ENCODE assay signal across 1 cellular context in the genomic region with DNA sequence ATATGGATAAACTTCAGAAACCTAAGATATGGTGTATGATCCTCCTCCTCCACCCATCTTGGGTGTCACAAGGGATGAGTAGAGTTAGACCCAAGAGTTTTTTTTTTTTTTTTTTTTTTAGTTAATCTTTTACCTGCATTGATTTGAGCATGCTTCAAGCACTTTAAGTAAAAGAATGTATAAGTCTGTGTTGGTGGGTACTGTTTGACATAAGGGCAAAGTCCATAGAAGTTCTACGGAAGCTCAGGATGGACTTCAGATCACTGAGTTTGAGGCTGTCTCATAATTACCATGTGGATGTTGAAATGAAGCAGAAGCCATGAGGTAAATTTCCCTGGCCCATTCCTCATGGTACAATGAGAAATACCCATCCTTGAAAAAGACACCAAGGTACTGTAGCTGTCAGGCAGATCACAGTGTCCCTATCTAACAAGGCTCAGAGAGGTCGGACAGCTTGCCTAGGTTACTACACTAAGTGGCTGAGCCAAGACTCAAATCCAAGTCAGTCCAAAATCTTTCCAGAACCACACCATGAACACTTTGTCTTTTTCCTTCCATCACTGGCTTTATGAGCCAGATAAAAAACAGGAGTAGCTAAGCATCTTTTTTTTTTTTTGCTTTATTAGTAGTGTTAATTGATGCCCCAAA.
TF ChIP-seq lines count a peak whose summit lies in the region.

No MANE protein-coding gene starts in this region.

TF ChIP-seq in HepG2, 621 proteins besides CTCF, POLR2A, EP300 and RAD21 (continued from another document and continues in another):
- TF ChIP-seq, protein P1, sequence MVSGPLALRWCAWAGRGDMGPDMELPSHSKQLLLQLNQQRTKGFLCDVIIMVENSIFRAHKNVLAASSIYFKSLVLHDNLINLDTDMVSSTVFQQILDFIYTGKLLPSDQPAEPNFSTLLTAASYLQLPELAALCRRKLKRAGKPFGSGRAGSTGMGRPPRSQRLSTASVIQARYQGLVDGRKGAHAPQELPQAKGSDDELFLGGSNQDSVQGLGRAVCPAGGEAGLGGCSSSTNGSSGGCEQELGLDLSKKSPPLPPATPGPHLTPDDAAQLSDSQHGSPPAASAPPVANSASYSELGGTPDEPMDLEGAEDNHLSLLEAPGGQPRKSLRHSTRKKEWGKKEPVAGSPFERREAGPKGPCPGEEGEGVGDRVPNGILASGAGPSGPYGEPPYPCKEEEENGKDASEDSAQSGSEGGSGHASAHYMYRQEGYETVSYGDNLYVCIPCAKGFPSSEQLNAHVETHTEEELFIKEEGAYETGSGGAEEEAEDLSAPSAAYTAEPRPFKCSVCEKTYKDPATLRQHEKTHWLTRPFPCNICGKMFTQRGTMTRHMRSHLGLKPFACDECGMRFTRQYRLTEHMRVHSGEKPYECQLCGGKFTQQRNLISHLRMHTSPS (CRISPR knock-in tag; IDR thresholded peaks at IDR 0.05; ENCODE audit: low read depth) = no peak
- TF ChIP-seq ZSCAN12 (CRISPR knock-in tag; IDR thresholded peaks at IDR 0.05) (no peak), MAFF (IDR thresholded peaks at IDR 0.05; ENCODE audit: low read depth, low read length) (0 out of 2 replicates have a peak, but pooled peaks have one; percentile 2), HCFC1 (IDR thresholded peaks at IDR 0.05; ENCODE audit: low read depth, low read length) (no peak), GABPB1 (CRISPR knock-in tag; IDR thresholded peaks at IDR 0.05) (peak; percentile 39; the same call in 1 of the 2 replicates), NCOA1 (CRISPR knock-in tag; IDR thresholded peaks at IDR 0.05) (no peak), ZNF572 (CRISPR knock-in tag; IDR thresholded peaks at IDR 0.05) (no peak), FOXK2 (IDR thresholded peaks at IDR 0.05) (no peak), ZKSCAN5 (CRISPR knock-in tag; IDR thresholded peaks at IDR 0.05) (no peak), SRSF4 (IDR thresholded peaks at IDR 0.05; ENCODE audit: low read depth, low read length, poor library complexity, severe bottlenecking) (no peak), RBM39 (IDR thresholded peaks at IDR 0.05; ENCODE audit: low read depth, low read length, poor library complexity, severe bottlenecking) (no peak), ZNF558 (CRISPR knock-in tag; IDR thresholded peaks at IDR 0.05; ENCODE audit: borderline replicate concordance) (no peak), PHB2 (IDR thresholded peaks at IDR 0.05; ENCODE audit: partially characterized antibody) (no peak), MEF2D (CRISPR knock-in tag; IDR thresholded peaks at IDR 0.05) (peak; percentile 73; the same call in 1 of the 2 replicates), ARHGAP35 (CRISPR knock-in tag; IDR thresholded peaks at IDR 0.05; ENCODE audit: borderline replicate concordance) (no peak), SAFB2 (CRISPR knock-in tag; IDR thresholded peaks at IDR 0.05; ENCODE audit: borderline replicate concordance, low read depth) (no peak), IKZF4 (CRISPR knock-in tag; IDR thresholded peaks at IDR 0.05; ENCODE audit: borderline replicate concordance, low read depth, not compliant biosample characterization) (peak; percentile 42), FOXA1 (IDR thresholded peaks at IDR 0.05) (no peak), FOXA1 (CRISPR knock-in tag; IDR thresholded peaks at IDR 0.05) (peak; percentile 61; the same call in 1 of the 2 replicates), RAD51 (IDR thresholded peaks at IDR 0.05; ENCODE audit: borderline replicate concordance) (no peak), NR1H2 (CRISPR knock-in tag; IDR thresholded peaks at IDR 0.05; ENCODE audit: borderline replicate concordance, low read depth) (peak; percentile 27; the same call in 1 of the 2 replicates), MED13 (CRISPR knock-in tag; IDR thresholded peaks at IDR 0.05) (no peak), TMF1 (CRISPR knock-in tag; IDR thresholded peaks at IDR 0.05; ENCODE audit: low read depth) (no peak), ZNF44 (CRISPR knock-in tag; IDR thresholded peaks at IDR 0.05) (no peak), ZNF768 (CRISPR knock-in tag; IDR thresholded peaks at IDR 0.05) (no peak), KDM5A (IDR thresholded peaks at IDR 0.05; ENCODE audit: borderline replicate concordance, low read length) (no peak), FOSL1 (CRISPR knock-in tag; IDR thresholded peaks at IDR 0.05; ENCODE audit: borderline replicate concordance) (no peak), MIER2 (CRISPR knock-in tag; IDR thresholded peaks at IDR 0.05) (peak; percentile 37; the same call in 1 of the 2 replicates), ZNF577 (CRISPR knock-in tag; IDR thresholded peaks at IDR 0.05; ENCODE audit: borderline replicate concordance, low read depth) (no peak), ARID2 (CRISPR knock-in tag; IDR thresholded peaks at IDR 0.05; ENCODE audit: borderline replicate concordance) (no peak), PHF20 (CRISPR knock-in tag; IDR thresholded peaks at IDR 0.05) (no peak), SAP130 (CRISPR knock-in tag; IDR thresholded peaks at IDR 0.05; ENCODE audit: low read depth) (peak; percentile 61)
- TF ChIP-seq, protein P2, sequence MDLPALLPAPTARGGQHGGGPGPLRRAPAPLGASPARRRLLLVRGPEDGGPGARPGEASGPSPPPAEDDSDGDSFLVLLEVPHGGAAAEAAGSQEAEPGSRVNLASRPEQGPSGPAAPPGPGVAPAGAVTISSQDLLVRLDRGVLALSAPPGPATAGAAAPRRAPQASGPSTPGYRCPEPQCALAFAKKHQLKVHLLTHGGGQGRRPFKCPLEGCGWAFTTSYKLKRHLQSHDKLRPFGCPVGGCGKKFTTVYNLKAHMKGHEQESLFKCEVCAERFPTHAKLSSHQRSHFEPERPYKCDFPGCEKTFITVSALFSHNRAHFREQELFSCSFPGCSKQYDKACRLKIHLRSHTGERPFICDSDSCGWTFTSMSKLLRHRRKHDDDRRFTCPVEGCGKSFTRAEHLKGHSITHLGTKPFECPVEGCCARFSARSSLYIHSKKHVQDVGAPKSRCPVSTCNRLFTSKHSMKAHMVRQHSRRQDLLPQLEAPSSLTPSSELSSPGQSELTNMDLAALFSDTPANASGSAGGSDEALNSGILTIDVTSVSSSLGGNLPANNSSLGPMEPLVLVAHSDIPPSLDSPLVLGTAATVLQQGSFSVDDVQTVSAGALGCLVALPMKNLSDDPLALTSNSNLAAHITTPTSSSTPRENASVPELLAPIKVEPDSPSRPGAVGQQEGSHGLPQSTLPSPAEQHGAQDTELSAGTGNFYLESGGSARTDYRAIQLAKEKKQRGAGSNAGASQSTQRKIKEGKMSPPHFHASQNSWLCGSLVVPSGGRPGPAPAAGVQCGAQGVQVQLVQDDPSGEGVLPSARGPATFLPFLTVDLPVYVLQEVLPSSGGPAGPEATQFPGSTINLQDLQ (CRISPR knock-in tag; IDR thresholded peaks at IDR 0.05) = no peak
- TF ChIP-seq, protein P3, sequence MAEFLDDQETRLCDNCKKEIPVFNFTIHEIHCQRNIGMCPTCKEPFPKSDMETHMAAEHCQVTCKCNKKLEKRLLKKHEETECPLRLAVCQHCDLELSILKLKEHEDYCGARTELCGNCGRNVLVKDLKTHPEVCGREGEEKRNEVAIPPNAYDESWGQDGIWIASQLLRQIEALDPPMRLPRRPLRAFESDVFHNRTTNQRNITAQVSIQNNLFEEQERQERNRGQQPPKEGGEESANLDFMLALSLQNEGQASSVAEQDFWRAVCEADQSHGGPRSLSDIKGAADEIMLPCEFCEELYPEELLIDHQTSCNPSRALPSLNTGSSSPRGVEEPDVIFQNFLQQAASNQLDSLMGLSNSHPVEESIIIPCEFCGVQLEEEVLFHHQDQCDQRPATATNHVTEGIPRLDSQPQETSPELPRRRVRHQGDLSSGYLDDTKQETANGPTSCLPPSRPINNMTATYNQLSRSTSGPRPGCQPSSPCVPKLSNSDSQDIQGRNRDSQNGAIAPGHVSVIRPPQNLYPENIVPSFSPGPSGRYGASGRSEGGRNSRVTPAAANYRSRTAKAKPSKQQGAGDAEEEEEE (CRISPR knock-in tag; IDR thresholded peaks at IDR 0.05; ENCODE audit: borderline replicate concordance) = no peak
- TF ChIP-seq, protein P4, sequence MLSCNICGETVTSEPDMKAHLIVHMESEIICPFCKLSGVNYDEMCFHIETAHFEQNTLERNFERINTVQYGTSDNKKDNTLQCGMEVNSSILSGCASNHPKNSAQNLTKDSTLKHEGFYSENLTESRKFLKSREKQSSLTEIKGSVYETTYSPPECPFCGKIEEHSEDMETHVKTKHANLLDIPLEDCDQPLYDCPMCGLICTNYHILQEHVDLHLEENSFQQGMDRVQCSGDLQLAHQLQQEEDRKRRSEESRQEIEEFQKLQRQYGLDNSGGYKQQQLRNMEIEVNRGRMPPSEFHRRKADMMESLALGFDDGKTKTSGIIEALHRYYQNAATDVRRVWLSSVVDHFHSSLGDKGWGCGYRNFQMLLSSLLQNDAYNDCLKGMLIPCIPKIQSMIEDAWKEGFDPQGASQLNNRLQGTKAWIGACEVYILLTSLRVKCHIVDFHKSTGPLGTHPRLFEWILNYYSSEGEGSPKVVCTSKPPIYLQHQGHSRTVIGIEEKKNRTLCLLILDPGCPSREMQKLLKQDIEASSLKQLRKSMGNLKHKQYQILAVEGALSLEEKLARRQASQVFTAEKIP (CRISPR knock-in tag; IDR thresholded peaks at IDR 0.05; ENCODE audit: borderline replicate concordance) = no peak
- TF ChIP-seq, protein P5, sequence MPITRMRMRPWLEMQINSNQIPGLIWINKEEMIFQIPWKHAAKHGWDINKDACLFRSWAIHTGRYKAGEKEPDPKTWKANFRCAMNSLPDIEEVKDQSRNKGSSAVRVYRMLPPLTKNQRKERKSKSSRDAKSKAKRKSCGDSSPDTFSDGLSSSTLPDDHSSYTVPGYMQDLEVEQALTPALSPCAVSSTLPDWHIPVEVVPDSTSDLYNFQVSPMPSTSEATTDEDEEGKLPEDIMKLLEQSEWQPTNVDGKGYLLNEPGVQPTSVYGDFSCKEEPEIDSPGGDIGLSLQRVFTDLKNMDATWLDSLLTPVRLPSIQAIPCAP (CRISPR knock-in tag; IDR thresholded peaks at IDR 0.05; ENCODE audit: low read depth) = no peak
- TF ChIP-seq, protein P6, sequence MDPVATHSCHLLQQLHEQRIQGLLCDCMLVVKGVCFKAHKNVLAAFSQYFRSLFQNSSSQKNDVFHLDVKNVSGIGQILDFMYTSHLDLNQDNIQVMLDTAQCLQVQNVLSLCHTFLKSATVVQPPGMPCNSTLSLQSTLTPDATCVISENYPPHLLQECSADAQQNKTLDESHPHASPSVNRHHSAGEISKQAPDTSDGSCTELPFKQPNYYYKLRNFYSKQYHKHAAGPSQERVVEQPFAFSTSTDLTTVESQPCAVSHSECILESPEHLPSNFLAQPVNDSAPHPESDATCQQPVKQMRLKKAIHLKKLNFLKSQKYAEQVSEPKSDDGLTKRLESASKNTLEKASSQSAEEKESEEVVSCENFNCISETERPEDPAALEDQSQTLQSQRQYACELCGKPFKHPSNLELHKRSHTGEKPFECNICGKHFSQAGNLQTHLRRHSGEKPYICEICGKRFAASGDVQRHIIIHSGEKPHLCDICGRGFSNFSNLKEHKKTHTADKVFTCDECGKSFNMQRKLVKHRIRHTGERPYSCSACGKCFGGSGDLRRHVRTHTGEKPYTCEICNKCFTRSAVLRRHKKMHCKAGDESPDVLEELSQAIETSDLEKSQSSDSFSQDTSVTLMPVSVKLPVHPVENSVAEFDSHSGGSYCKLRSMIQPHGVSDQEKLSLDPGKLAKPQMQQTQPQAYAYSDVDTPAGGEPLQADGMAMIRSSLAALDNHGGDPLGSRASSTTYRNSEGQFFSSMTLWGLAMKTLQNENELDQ (CRISPR knock-in tag; IDR thresholded peaks at IDR 0.05; ENCODE audit: borderline replicate concordance) = no peak
- TF ChIP-seq, protein P7, sequence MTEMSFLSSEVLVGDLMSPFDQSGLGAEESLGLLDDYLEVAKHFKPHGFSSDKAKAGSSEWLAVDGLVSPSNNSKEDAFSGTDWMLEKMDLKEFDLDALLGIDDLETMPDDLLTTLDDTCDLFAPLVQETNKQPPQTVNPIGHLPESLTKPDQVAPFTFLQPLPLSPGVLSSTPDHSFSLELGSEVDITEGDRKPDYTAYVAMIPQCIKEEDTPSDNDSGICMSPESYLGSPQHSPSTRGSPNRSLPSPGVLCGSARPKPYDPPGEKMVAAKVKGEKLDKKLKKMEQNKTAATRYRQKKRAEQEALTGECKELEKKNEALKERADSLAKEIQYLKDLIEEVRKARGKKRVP (CRISPR knock-in tag; IDR thresholded peaks at IDR 0.05) = peak in 1 of 2 experiments; percentile 72; a peak in 2 of 4 replicates
- TF ChIP-seq, protein P8, sequence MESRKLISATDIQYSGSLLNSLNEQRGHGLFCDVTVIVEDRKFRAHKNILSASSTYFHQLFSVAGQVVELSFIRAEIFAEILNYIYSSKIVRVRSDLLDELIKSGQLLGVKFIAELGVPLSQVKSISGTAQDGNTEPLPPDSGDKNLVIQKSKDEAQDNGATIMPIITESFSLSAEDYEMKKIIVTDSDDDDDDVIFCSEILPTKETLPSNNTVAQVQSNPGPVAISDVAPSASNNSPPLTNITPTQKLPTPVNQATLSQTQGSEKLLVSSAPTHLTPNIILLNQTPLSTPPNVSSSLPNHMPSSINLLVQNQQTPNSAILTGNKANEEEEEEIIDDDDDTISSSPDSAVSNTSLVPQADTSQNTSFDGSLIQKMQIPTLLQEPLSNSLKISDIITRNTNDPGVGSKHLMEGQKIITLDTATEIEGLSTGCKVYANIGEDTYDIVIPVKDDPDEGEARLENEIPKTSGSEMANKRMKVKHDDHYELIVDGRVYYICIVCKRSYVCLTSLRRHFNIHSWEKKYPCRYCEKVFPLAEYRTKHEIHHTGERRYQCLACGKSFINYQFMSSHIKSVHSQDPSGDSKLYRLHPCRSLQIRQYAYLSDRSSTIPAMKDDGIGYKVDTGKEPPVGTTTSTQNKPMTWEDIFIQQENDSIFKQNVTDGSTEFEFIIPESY (CRISPR knock-in tag; IDR thresholded peaks at IDR 0.05) = no peak
- TF ChIP-seq, protein P9, sequence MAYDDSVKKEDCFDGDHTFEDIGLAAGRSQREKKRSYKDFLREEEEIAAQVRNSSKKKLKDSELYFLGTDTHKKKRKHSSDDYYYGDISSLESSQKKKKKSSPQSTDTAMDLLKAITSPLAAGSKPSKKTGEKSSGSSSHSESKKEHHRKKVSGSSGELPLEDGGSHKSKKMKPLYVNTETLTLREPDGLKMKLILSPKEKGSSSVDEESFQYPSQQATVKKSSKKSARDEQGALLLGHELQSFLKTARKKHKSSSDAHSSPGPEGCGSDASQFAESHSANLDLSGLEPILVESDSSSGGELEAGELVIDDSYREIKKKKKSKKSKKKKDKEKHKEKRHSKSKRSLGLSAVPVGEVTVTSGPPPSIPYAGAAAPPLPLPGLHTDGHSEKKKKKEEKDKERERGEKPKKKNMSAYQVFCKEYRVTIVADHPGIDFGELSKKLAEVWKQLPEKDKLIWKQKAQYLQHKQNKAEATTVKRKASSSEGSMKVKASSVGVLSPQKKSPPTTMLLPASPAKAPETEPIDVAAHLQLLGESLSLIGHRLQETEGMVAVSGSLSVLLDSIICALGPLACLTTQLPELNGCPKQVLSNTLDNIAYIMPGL (CRISPR knock-in tag; IDR thresholded peaks at IDR 0.05; ENCODE audit: borderline replicate concordance in 1 of 2, low read depth in 1 of 2) = peak in 1 of 2 experiments; percentile 41; a peak in 2 of 4 replicates
- TF ChIP-seq, protein P10, sequence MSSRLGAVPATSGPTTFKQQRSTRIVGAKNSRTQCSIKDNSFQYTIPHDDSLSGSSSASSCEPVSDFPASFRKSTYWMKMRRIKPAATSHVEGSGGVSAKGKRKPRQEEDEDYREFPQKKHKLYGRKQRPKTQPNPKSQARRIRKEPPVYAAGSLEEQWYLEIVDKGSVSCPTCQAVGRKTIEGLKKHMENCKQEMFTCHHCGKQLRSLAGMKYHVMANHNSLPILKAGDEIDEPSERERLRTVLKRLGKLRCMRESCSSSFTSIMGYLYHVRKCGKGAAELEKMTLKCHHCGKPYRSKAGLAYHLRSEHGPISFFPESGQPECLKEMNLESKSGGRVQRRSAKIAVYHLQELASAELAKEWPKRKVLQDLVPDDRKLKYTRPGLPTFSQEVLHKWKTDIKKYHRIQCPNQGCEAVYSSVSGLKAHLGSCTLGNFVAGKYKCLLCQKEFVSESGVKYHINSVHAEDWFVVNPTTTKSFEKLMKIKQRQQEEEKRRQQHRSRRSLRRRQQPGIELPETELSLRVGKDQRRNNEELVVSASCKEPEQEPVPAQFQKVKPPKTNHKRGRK (CRISPR knock-in tag; IDR thresholded peaks at IDR 0.05) = no peak
